Comparison of ENCODE assay signal across 8 cellular contexts in the genomic region with DNA sequence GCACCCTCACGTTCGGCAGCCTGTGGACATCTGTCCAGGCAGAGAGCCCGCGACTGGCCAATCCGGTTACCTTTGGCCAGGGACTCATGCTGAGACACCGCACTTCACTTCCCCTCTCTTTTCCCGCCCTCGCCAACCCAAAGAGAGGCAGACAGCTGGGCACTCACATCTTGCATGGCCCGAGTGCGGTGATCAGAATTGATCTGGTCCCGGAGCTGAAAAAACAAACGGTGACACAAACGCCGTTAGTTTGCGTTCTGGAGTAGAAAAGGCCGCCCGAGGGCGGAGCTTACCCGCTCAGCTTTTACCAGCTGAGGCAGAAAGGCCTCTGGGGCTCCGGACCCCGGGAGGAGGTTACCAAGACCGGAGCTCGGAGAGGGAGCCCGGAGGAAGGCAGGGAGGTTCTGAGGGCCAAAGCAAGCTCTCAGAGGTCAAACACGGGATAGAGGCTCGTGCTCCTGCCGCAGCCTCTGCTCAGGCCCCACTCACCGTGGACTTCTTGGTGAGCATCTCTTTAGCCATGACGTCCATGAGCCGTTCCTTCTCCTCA. TPM values are rescaled to one million over a fixed set of nuclear protein-coding genes. Genes with fewer than 3 reads are reported as not detected.
A peak's percentile ranks its signal among the peaks of the same experiment; 100 is the strongest.
DNase-seq lines count a peak whose midpoint lies in the region; ATAC-seq, FAIRE-seq and TF ChIP-seq lines count a peak whose summit lies in the region.

No MANE protein-coding gene starts in this region.

- no peaks in the 10 kb centered on the region for H3K27me3 ChIP-seq in HUES6 (ENCODE audit: control insufficient read depth, insufficient read depth, low read length)
- H3K27me3 ChIP-seq in effector memory CD4-positive, alpha-beta T cell (replicated peaks; ENCODE audit: control insufficient read depth, insufficient read depth, low read length, poor library complexity, severe bottlenecking) = no peaks in the 10 kb centered on the region

- H3K27ac Mint-ChIP-seq in activated B cell treated with CpG ODN at 0.5 μM for 24 hours = peak overlapping the region; percentile 88

- H3K27ac ChIP-seq in HUES6 (ENCODE audit: low read depth, low read length) = peak overlapping the region; percentile 63; the same call in 1 of the 2 replicates
- H3K27ac ChIP-seq in effector memory CD4-positive, alpha-beta T cell (ENCODE audit: insufficient read depth, low read length, poor library complexity, severe bottlenecking) = peak overlapping the region; percentile 78

- no peaks in the 10 kb centered on the region for H3K9me3 Mint-ChIP-seq in activated B cell treated with CpG ODN at 0.5 μM for 24 hours

- peaks cover 38% of the 10 kb centered on the region for H3K36me3 ChIP-seq in HUES6 (ENCODE audit: control insufficient read depth, insufficient read depth, low read length)
- peaks cover 26% of the 10 kb centered on the region for H3K36me3 ChIP-seq in effector memory CD4-positive, alpha-beta T cell (ENCODE audit: control insufficient read depth, insufficient read depth, low read length)
- H3K36me3 ChIP-seq in mucosa of descending colon (ENCODE audit: low read depth) = peaks cover 4% of the 10 kb centered on the region

- TF ChIP-seq CTCF in GM20000 (IDR thresholded peaks at IDR 0.05; ENCODE audit: extremely low read depth, missing control alignments) (no peak), activated B cell treated with CpG ODN at 0.5 μM for 24 hours (IDR thresholded peaks at IDR 0.05) (no peak), mucosa of descending colon (IDR thresholded peaks at IDR 0.05) (no peak)

- peak overlapping the region; percentile 94 for H3K4me3 Mint-ChIP-seq in activated B cell treated with CpG ODN at 0.5 μM for 24 hours

- H3K9me3 ChIP-seq in HUES6 (ENCODE audit: control insufficient read depth, insufficient read depth, low read depth, low read length) (no peaks in the 10 kb centered on the region), mucosa of descending colon (no peaks in the 10 kb centered on the region)
- no peaks in the 10 kb centered on the region for H3K9me3 ChIP-seq in effector memory CD4-positive, alpha-beta T cell (ENCODE audit: control insufficient read depth, low read length)

- H3K36me3 Mint-ChIP-seq in activated B cell treated with CpG ODN at 0.5 μM for 24 hours (ENCODE audit: low read depth) = peaks cover 35% of the 10 kb centered on the region

- H3K4me1 Mint-ChIP-seq in activated B cell treated with CpG ODN at 0.5 μM for 24 hours = peaks cover 25% of the 10 kb centered on the region

- DNase-seq in COR-L47 (lab: John Stamatoyannopoulos, UW) (peak; percentile 35), GM20000 (ENCODE audit: low spot score) (peak; percentile 36), activated B cell treated with CpG ODN at 0.5 μM for 24 hours (no peak), mucosa of descending colon (peak; percentile 49 to 67 (median 50)), urothelium cell line (ENCODE audit: low spot score) (peak; percentile 23), HPDE6-E6E7 (ENCODE audit: extremely low spot score) (no peak)
- peak in 1 of 3 donors; percentile 30 for DNase-seq in effector memory CD4-positive, alpha-beta T cell

- FAIRE-seq in urothelium cell line (lab: Jason Lieb, UNC) = no peak

- CTCF ChIA-PET in activated B cell treated with CpG ODN at 0.5 μM for 24 hours (lab: Charles Lee) = interaction anchor here (0.8 to 1.6 kb wide), 3 partner anchors 14 to 846 kb away, joined by 3 to 5 read pairs (median 3); partner anchors contain the start of gene MTF1

- H3K4me3 ChIP-seq in HUES6 (ENCODE audit: low read depth, low read length) = peak overlapping the region; percentile 96
- peak overlapping the region; percentile 97 for H3K4me3 ChIP-seq in effector memory CD4-positive, alpha-beta T cell (ENCODE audit: insufficient read depth, low read depth, low read length, poor library complexity, severe bottlenecking)
- peak overlapping the region; percentile 66 for H3K4me3 ChIP-seq in mucosa of descending colon

- H3K4me1 ChIP-seq in HUES6 (ENCODE audit: control insufficient read depth, insufficient read depth, low read length) (peaks cover 3% of the 10 kb centered on the region; the same call in 1 of the 2 replicates), mucosa of descending colon (ENCODE audit: low read depth) (peaks cover 17% of the 10 kb centered on the region)
- H3K4me1 ChIP-seq in effector memory CD4-positive, alpha-beta T cell (ENCODE audit: control insufficient read depth, insufficient read depth, low read length, poor library complexity, severe bottlenecking) = peaks cover 8% of the 10 kb centered on the region

- POLR2A ChIA-PET in activated B cell treated with CpG ODN at 0.5 μM for 24 hours (lab: Charles Lee) = interaction anchor here (0.6 to 1.7 kb wide), 6 partner anchors 24 to 487 kb away, joined by 3 to 8 read pairs (median 4); partner anchors contain the start of gene MTF1

- peak overlapping the region; percentile 93 for H3K9ac ChIP-seq in HUES6 (ENCODE audit: low read length)

- peak; percentile 26 for ATAC-seq in activated B cell treated with CpG ODN at 0.5 μM for 24 hours (ENCODE audit: low read depth)
- ATAC-seq in mucosa of descending colon = peak; percentile 40

- intact Hi-C loops in activated B cell treated with CpG ODN at 0.5 μM for 24 hours (cut with micrococcal nuclease) (loop anchor here (1.0 kb wide), 1 partner anchor 297 kb away; the partner anchor contains the start of gene CDCA8), mucosa of descending colon (cut with DNase I, micrococcal nuclease) (no loop called here)

- H3K27me3 Mint-ChIP-seq in activated B cell treated with CpG ODN at 0.5 μM for 24 hours = peaks cover 2% of the 10 kb centered on the region

RNA-seq across cellular contexts. Expression of gene SF3A3, which starts 0.4 kb away (rescaled TPM):
- total RNA-seq in activated B cell treated with CpG ODN at 0.5 μM for 24 hours (82.4 and 90.5 TPM in 2 replicates), mucosa of descending colon (10 to 100 TPM; 38.3 to 47.1 (median 44.7) TPM)

RNA-seq across cellular contexts. Expression of gene FHL3, which starts 15.9 kb away (rescaled TPM):
- 1.4 and 1.6 TPM in 2 replicates for total RNA-seq in activated B cell treated with CpG ODN at 0.5 μM for 24 hours
- total RNA-seq in mucosa of descending colon = 10 to 100 TPM in 1 of 3 donors, 1 to 10 TPM in 2; 2.0 to 34.1 (median 8.7) TPM

RNA-seq across cellular contexts. Expression of gene UTP11, which starts 23.1 kb away (rescaled TPM):
- total RNA-seq in activated B cell treated with CpG ODN at 0.5 μM for 24 hours = 26.1 and 28.6 TPM in 2 replicates
- 10 to 100 TPM; 13.7 to 35.7 (median 15.3) TPM for total RNA-seq in mucosa of descending colon

RNA-seq across cellular contexts. Expression of gene INPP5B, which starts 42.6 kb away (rescaled TPM):
- 63.4 and 70.3 TPM in 2 replicates for total RNA-seq in activated B cell treated with CpG ODN at 0.5 μM for 24 hours
- total RNA-seq in mucosa of descending colon = 10 to 100 TPM; 21.5 to 37.9 (median 28.1) TPM

RNA-seq across cellular contexts. Expression of gene POU3F1, which starts 57.1 kb away (rescaled TPM):
- total RNA-seq in activated B cell treated with CpG ODN at 0.5 μM for 24 hours (6.1 and 6.2 TPM in 2 replicates), mucosa of descending colon (not detected)

Comparison
In these comparisons a context has a peak if more than half of its experiments do, and no peak if none do; other contexts are left out.
1. DNase-seq: peak in COR-L47 (single experiment), GM20000 (single experiment), mucosa of descending colon (3 of 3) and urothelium cell line (single experiment); none in activated B cell treated with CpG ODN at 0.5 μM for 24 hours (single experiment) and HPDE6-E6E7 (single experiment).
2. Peak in every context shown above with its lines, with median percentiles within 50 percentile points of each other: H3K4me3 ChIP-seq.